1 cellular context compared by ENCODE assay signal in the genomic region with DNA sequence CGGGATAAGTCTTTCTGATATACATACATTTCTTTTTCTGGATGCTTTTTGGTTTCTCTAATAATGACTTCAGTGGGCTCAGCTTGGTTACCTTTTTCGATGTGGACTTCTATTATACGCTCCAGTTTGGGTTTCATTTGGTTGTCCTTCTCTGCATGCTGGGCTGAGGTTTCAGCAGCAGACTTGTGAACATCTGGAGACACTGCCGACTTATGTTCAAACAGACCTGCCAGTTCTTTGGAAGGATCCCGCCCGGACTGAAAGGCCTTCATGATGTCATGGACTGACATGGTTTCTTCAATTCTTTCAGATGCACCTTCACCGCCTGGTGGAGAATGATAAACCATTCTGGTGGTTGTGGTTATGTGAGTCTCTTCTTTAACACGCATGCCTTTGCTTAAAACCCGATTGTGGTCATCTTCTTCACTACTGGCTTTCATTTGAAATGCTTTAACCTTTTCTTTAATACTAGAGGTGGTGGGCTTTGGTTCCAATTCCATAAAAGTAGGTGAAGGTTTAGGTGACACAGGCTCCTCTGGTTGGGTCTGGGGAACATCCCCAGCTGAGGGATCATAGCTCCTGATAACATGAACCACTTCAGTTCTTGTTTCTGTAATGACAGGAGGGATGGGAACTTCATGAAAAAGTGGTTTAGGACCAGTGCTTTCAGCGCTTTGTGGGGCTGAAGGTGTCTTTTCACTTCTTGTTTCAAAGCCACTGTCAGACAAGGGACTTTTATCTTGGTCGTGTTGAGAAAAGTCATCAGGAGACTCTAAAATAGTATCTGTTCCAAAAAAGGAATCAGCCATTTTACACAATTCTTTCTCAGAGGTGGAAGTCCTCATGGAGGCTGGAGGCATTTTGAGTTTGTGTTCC.
TF ChIP-seq lines count a peak whose summit lies in the region.

No MANE protein-coding gene starts in this region.

TF ChIP-seq in GM12878, 131 proteins besides CTCF, POLR2A, EP300 and RAD21 (continued from another document and continues in another):
- TF ChIP-seq, protein P1, sequence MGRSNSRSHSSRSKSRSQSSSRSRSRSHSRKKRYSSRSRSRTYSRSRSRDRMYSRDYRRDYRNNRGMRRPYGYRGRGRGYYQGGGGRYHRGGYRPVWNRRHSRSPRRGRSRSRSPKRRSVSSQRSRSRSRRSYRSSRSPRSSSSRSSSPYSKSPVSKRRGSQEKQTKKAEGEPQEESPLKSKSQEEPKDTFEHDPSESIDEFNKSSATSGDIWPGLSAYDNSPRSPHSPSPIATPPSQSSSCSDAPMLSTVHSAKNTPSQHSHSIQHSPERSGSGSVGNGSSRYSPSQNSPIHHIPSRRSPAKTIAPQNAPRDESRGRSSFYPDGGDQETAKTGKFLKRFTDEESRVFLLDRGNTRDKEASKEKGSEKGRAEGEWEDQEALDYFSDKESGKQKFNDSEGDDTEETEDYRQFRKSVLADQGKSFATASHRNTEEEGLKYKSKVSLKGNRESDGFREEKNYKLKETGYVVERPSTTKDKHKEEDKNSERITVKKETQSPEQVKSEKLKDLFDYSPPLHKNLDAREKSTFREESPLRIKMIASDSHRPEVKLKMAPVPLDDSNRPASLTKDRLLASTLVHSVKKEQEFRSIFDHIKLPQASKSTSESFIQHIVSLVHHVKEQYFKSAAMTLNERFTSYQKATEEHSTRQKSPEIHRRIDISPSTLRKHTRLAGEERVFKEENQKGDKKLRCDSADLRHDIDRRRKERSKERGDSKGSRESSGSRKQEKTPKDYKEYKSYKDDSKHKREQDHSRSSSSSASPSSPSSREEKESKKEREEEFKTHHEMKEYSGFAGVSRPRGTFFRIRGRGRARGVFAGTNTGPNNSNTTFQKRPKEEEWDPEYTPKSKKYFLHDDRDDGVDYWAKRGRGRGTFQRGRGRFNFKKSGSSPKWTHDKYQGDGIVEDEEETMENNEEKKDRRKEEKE (IDR thresholded peaks at IDR 0.05) = no peak
- TF ChIP-seq, protein P2, sequence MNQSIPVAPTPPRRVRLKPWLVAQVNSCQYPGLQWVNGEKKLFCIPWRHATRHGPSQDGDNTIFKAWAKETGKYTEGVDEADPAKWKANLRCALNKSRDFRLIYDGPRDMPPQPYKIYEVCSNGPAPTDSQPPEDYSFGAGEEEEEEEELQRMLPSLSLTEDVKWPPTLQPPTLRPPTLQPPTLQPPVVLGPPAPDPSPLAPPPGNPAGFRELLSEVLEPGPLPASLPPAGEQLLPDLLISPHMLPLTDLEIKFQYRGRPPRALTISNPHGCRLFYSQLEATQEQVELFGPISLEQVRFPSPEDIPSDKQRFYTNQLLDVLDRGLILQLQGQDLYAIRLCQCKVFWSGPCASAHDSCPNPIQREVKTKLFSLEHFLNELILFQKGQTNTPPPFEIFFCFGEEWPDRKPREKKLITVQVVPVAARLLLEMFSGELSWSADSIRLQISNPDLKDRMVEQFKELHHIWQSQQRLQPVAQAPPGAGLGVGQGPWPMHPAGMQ (IDR thresholded peaks at IDR 0.05; ENCODE audit: borderline replicate concordance) = no peak
- TF ChIP-seq MYB (IDR thresholded peaks at IDR 0.05; ENCODE audit: borderline replicate concordance, low read depth, low read length) = no peak
- TF ChIP-seq BCL11A (IDR thresholded peaks at IDR 0.05; ENCODE audit: low read depth, low read length) = peak; percentile 92
- TF ChIP-seq, protein P3, sequence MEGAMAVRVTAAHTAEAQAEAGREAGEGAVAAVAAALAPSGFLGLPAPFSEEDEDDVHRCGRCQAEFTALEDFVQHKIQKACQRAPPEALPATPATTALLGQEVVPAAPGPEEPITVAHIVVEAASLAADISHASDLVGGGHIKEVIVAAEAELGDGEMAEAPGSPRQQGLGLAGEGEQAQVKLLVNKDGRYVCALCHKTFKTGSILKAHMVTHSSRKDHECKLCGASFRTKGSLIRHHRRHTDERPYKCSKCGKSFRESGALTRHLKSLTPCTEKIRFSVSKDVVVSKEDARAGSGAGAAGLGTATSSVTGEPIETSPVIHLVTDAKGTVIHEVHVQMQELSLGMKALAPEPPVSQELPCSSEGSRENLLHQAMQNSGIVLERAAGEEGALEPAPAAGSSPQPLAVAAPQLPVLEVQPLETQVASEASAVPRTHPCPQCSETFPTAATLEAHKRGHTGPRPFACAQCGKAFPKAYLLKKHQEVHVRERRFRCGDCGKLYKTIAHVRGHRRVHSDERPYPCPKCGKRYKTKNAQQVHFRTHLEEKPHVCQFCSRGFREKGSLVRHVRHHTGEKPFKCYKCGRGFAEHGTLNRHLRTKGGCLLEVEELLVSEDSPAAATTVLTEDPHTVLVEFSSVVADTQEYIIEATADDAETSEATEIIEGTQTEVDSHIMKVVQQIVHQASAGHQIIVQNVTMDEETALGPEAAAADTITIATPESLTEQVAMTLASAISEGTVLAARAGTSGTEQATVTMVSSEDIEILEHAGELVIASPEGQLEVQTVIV (IDR thresholded peaks at IDR 0.05; ENCODE audit: borderline replicate concordance, partially characterized antibody) = no peak
- peak; percentile 64 for TF ChIP-seq CREB1 (IDR thresholded peaks at IDR 0.05; ENCODE audit: low read depth)
- TF ChIP-seq, protein P4, sequence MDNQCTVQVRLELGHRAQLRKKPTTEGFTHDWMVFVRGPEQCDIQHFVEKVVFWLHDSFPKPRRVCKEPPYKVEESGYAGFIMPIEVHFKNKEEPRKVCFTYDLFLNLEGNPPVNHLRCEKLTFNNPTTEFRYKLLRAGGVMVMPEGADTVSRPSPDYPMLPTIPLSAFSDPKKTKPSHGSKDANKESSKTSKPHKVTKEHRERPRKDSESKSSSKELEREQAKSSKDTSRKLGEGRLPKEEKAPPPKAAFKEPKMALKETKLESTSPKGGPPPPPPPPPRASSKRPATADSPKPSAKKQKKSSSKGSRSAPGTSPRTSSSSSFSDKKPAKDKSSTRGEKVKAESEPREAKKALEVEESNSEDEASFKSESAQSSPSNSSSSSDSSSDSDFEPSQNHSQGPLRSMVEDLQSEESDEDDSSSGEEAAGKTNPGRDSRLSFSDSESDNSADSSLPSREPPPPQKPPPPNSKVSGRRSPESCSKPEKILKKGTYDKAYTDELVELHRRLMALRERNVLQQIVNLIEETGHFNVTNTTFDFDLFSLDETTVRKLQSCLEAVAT (IDR thresholded peaks at IDR 0.05) = peak; percentile 87
- peak; percentile 70 for TF ChIP-seq TBL1XR1 (IDR thresholded peaks at IDR 0.05; ENCODE audit: low read depth, low read length)
- TF ChIP-seq, protein P5, sequence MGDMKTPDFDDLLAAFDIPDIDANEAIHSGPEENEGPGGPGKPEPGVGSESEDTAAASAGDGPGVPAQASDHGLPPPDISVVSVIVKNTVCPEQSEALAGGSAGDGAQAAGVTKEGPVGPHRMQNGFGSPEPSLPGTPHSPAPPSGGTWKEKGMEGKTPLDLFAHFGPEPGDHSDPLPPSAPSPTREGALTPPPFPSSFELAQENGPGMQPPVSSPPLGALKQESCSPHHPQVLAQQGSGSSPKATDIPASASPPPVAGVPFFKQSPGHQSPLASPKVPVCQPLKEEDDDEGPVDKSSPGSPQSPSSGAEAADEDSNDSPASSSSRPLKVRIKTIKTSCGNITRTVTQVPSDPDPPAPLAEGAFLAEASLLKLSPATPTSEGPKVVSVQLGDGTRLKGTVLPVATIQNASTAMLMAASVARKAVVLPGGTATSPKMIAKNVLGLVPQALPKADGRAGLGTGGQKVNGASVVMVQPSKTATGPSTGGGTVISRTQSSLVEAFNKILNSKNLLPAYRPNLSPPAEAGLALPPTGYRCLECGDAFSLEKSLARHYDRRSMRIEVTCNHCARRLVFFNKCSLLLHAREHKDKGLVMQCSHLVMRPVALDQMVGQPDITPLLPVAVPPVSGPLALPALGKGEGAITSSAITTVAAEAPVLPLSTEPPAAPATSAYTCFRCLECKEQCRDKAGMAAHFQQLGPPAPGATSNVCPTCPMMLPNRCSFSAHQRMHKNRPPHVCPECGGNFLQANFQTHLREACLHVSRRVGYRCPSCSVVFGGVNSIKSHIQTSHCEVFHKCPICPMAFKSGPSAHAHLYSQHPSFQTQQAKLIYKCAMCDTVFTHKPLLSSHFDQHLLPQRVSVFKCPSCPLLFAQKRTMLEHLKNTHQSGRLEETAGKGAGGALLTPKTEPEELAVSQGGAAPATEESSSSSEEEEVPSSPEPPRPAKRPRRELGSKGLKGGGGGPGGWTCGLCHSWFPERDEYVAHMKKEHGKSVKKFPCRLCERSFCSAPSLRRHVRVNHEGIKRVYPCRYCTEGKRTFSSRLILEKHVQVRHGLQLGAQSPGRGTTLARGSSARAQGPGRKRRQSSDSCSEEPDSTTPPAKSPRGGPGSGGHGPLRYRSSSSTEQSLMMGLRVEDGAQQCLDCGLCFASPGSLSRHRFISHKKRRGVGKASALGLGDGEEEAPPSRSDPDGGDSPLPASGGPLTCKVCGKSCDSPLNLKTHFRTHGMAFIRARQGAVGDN (IDR thresholded peaks at IDR 0.05) = no peak
- peak; percentile 92 for TF ChIP-seq DPF2 (IDR thresholded peaks at IDR 0.05)
- no peak for TF ChIP-seq RB1 (IDR thresholded peaks at IDR 0.05; ENCODE audit: borderline replicate concordance)
- TF ChIP-seq IKZF2 (IDR thresholded peaks at IDR 0.05) = peak; percentile 96 to 97
- TF ChIP-seq ZZZ3 (IDR thresholded peaks at IDR 0.05; ENCODE audit: control insufficient read depth, insufficient read length, low read depth) = no peak
- TF ChIP-seq, protein P6, sequence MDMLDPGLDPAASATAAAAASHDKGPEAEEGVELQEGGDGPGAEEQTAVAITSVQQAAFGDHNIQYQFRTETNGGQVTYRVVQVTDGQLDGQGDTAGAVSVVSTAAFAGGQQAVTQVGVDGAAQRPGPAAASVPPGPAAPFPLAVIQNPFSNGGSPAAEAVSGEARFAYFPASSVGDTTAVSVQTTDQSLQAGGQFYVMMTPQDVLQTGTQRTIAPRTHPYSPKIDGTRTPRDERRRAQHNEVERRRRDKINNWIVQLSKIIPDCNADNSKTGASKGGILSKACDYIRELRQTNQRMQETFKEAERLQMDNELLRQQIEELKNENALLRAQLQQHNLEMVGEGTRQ (IDR thresholded peaks at IDR 0.05; ENCODE audit: borderline replicate concordance, low read depth, low read length) = no peak
- TF ChIP-seq ZNF622 (IDR thresholded peaks at IDR 0.05) = no peak
- peak; percentile 95 for TF ChIP-seq FOXM1 (IDR thresholded peaks at IDR 0.05; ENCODE audit: low read depth, low read length)
- no peak for TF ChIP-seq RBBP5 (conservative IDR thresholded peaks at IDR 0.05)
- peak; percentile 47 to 54; a peak in 2 of 4 replicates for TF ChIP-seq BHLHE40 (IDR thresholded peaks at IDR 0.05; ENCODE audit: borderline replicate concordance in 1 of 2, low read depth in 2 of 2, low read length in 1 of 2)
- TF ChIP-seq SUPT20H (IDR thresholded peaks at IDR 0.05; ENCODE audit: borderline replicate concordance, control insufficient read depth, low read depth, low read length) = no peak
- no peak for TF ChIP-seq SRF (IDR thresholded peaks at IDR 0.05; ENCODE audit: low read depth in 2 of 2, low read length in 2 of 2)
- TF ChIP-seq, protein P7, sequence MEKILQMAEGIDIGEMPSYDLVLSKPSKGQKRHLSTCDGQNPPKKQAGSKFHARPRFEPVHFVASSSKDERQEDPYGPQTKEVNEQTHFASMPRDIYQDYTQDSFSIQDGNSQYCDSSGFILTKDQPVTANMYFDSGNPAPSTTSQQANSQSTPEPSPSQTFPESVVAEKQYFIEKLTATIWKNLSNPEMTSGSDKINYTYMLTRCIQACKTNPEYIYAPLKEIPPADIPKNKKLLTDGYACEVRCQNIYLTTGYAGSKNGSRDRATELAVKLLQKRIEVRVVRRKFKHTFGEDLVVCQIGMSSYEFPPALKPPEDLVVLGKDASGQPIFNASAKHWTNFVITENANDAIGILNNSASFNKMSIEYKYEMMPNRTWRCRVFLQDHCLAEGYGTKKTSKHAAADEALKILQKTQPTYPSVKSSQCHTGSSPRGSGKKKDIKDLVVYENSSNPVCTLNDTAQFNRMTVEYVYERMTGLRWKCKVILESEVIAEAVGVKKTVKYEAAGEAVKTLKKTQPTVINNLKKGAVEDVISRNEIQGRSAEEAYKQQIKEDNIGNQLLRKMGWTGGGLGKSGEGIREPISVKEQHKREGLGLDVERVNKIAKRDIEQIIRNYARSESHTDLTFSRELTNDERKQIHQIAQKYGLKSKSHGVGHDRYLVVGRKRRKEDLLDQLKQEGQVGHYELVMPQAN (conservative IDR thresholded peaks at IDR 0.05) = no peak
- TF ChIP-seq BACH1 (IDR thresholded peaks at IDR 0.05; ENCODE audit: borderline replicate concordance) = no peak
- TF ChIP-seq NFIC (IDR thresholded peaks at IDR 0.05; ENCODE audit: low read depth, low read length) = peak; percentile 96
- no peak for TF ChIP-seq CBX3 (IDR thresholded peaks at IDR 0.05; ENCODE audit: borderline replicate concordance, low read depth)
- TF ChIP-seq MTA2 (IDR thresholded peaks at IDR 0.05; ENCODE audit: low read depth) = peak; percentile 90
- TF ChIP-seq MYC (IDR thresholded peaks at IDR 0.05; ENCODE audit: insufficient read depth, insufficient read length, insufficient replicate concordance, low read length, severe bottlenecking) = no peak
- peak; percentile 89; the same call in 1 of the 2 replicates for TF ChIP-seq YY1 (IDR thresholded peaks at IDR 0.05; ENCODE audit: low read depth, low read length)
- no peak for TF ChIP-seq SMAD5 (IDR thresholded peaks at IDR 0.05; ENCODE audit: low read depth)
- no peak for TF ChIP-seq KLF5 (IDR thresholded peaks at IDR 0.05; ENCODE audit: partially characterized antibody)
- peak; percentile 90 for TF ChIP-seq SPI1 (IDR thresholded peaks at IDR 0.05; ENCODE audit: borderline replicate concordance, insufficient read depth, low read depth, low read length)
- TF ChIP-seq CHD1 (IDR thresholded peaks at IDR 0.05; ENCODE audit: low read depth, low read length) = 0 out of 2 replicates have a peak, but pooled peaks have one; percentile 57
- TF ChIP-seq, protein P8, sequence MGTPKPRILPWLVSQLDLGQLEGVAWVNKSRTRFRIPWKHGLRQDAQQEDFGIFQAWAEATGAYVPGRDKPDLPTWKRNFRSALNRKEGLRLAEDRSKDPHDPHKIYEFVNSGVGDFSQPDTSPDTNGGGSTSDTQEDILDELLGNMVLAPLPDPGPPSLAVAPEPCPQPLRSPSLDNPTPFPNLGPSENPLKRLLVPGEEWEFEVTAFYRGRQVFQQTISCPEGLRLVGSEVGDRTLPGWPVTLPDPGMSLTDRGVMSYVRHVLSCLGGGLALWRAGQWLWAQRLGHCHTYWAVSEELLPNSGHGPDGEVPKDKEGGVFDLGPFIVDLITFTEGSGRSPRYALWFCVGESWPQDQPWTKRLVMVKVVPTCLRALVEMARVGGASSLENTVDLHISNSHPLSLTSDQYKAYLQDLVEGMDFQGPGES (IDR thresholded peaks at IDR 0.05) = no peak
- TF ChIP-seq KDM1A (IDR thresholded peaks at IDR 0.05; ENCODE audit: borderline replicate concordance) = no peak
- no peak for TF ChIP-seq RFX5 (IDR thresholded peaks at IDR 0.05; ENCODE audit: low read depth, low read length)
- no peak for TF ChIP-seq NBN (IDR thresholded peaks at IDR 0.05)
- TF ChIP-seq JUND (IDR thresholded peaks at IDR 0.05; ENCODE audit: low read depth, low read length) = no peak
- no peak for TF ChIP-seq SUZ12 (IDR thresholded peaks at IDR 0.05; ENCODE audit: unreplicated experiment)
